In genomic region chr3:156149781-156150375, GRCh38 we compare ENCODE assay signal across 1 cellular context.
TF ChIP-seq lines count a peak whose summit lies in the region.

No MANE protein-coding gene starts in this region.

TF ChIP-seq in WTC11, 78 proteins besides CTCF, POLR2A, EP300 and RAD21 (continued from another document):
- TF ChIP-seq ESRRA (CRISPR knock-in tag; IDR thresholded peaks at IDR 0.05; ENCODE audit: borderline replicate concordance) = no peak
